ENCODE assay signal across 7 cellular contexts in the genomic region with DNA sequence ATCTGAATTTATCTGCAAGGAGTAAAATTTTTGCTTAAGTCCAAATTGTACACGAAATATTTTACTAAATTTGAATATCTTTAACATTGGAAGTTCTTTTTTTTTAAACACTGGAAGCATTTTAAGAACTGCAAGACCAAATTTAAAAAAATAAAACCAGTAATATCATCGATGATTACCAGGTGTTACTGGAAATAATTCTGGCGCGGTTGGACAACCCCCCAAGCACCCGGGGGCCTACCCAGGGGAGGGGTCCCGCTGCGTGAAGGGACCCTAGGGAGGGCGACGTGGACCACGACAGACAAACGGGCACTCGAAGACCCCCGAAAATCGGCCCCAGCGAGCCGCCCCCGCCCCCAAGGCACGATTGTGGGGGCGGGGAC. TPM values are rescaled to one million over a fixed set of nuclear protein-coding genes. Genes with fewer than 3 reads are reported as not detected.
DNase-seq lines count a peak whose midpoint lies in the region; ATAC-seq, FAIRE-seq and TF ChIP-seq lines count a peak whose summit lies in the region.

No MANE protein-coding gene starts in this region.

- no peaks in the 10 kb centered on the region for H3K9me3 ChIP-seq in kidney (ENCODE audit: control insufficient read depth in 1 of 2, low read length in 2 of 2)

- H3K4me1 ChIP-seq in kidney (ENCODE audit: control insufficient read depth in 1 of 2, insufficient read depth in 1 of 2, low read depth in 1 of 2, low read length in 2 of 2): peaks cover 4 to 20% of the 10 kb centered on the region in 2 donors

- peaks cover 10% of the 10 kb centered on the region for H3K36me3 Mint-ChIP-seq in IgD-negative memory B cell
- peaks cover 22% of the 10 kb centered on the region for H3K36me3 Mint-ChIP-seq in activated naive CD8-positive, alpha-beta T cell treated with anti-CD3 and anti-CD28 coated beads, Interleukin-2, amount 50 U/mL, for 24 hours (ENCODE audit: low read depth)

- H3K9me3 Mint-ChIP-seq in IgD-negative memory B cell: no peaks in the 10 kb centered on the region
- H3K9me3 Mint-ChIP-seq in activated naive CD8-positive, alpha-beta T cell treated with anti-CD3 and anti-CD28 coated beads, Interleukin-2, amount 50 U/mL, for 24 hours: no peaks in the 10 kb centered on the region

- no peak for DNase-seq in activated naive CD8-positive, alpha-beta T cell treated with anti-CD3 and anti-CD28 coated beads, Interleukin-2, amount 50 U/mL, for 24 hours
- DNase-seq in kidney: no peak
- DNase-seq in substantia nigra (lab: John Stamatoyannopoulos, UW): no peak
- DNase-seq in medulla oblongata (ENCODE audit: extremely low spot score): no peak
- no peak for DNase-seq in mesenteric fat pad (ENCODE audit: low spot score)

- H3K27me3 Mint-ChIP-seq in IgD-negative memory B cell: no peaks in the 10 kb centered on the region
- H3K27me3 Mint-ChIP-seq in activated naive CD8-positive, alpha-beta T cell treated with anti-CD3 and anti-CD28 coated beads, Interleukin-2, amount 50 U/mL, for 24 hours: no peaks in the 10 kb centered on the region

- H3K36me3 ChIP-seq in kidney (ENCODE audit: control insufficient read depth in 1 of 2, insufficient read depth in 2 of 2, low read length in 2 of 2): peaks cover 0 to 14% of the 10 kb centered on the region in 2 donors

- H3K4me3 Mint-ChIP-seq in IgD-negative memory B cell: peak overlapping the region; percentile 91 to 99 (median 98)
- peak overlapping the region; percentile 89 for H3K4me3 Mint-ChIP-seq in activated naive CD8-positive, alpha-beta T cell treated with anti-CD3 and anti-CD28 coated beads, Interleukin-2, amount 50 U/mL, for 24 hours

- peak overlapping the region; percentile 93 to 100 (median 98) for H3K27ac Mint-ChIP-seq in IgD-negative memory B cell
- H3K27ac Mint-ChIP-seq in activated naive CD8-positive, alpha-beta T cell treated with anti-CD3 and anti-CD28 coated beads, Interleukin-2, amount 50 U/mL, for 24 hours: peak overlapping the region; percentile 89

- TF ChIP-seq CTCF in kidney (IDR thresholded peaks at IDR 0.05; ENCODE audit: borderline replicate concordance, extremely low read depth, insufficient read depth): no peak

- peak overlapping the region in 1 of 2 donors; percentile 22 for H3K9ac ChIP-seq in kidney (ENCODE audit: low read length in 2 of 2)

- peak overlapping the region; percentile 56 to 77 for H3K4me3 ChIP-seq in kidney (ENCODE audit: low read length in 2 of 2)

- no peak for ATAC-seq in activated naive CD8-positive, alpha-beta T cell treated with anti-CD3 and anti-CD28 coated beads, Interleukin-2, amount 50 U/mL, for 24 hours
- no peak for ATAC-seq in GM18861 (IDR thresholded peaks at IDR 0.05; ENCODE audit: unreplicated experiment)

- H3K27ac ChIP-seq in kidney (ENCODE audit: low read depth in 2 of 2, low read length in 2 of 2) (no peak overlapping the region), substantia nigra (ENCODE audit: low read depth, low read length, poor library complexity, severe bottlenecking) (peak overlapping the region; percentile 59)

- H3K4me1 Mint-ChIP-seq in IgD-negative memory B cell: peaks cover 22 to 35% (median 32%) of the 10 kb centered on the region in 3 donors
- peaks cover 37% of the 10 kb centered on the region for H3K4me1 Mint-ChIP-seq in activated naive CD8-positive, alpha-beta T cell treated with anti-CD3 and anti-CD28 coated beads, Interleukin-2, amount 50 U/mL, for 24 hours

- intact Hi-C loops in kidney (cut with DNase I): no loop called here

- no peak for FAIRE-seq in kidney (lab: Jason Lieb, UNC)

RNA-seq across cellular contexts. Expression of gene JSRP1, which starts 12.6 kb away (rescaled TPM):
- polyA plus RNA-seq in IgD-negative memory B cell (4.3 TPM), kidney (ENCODE audit: insufficient read depth, low read depth, low replicate concordance) (0.37 TPM)
- total RNA-seq in kidney (5.0 TPM), mesenteric fat pad (not detected)

RNA-seq across cellular contexts. Expression of gene PEAK3, which starts 13.1 kb away (rescaled TPM):
- 0.26 TPM for polyA plus RNA-seq in IgD-negative memory B cell
- 2.1 TPM for total RNA-seq in kidney
- not detected for polyA plus RNA-seq in kidney (ENCODE audit: insufficient read depth, low read depth, low replicate concordance)
- total RNA-seq in mesenteric fat pad: 2.6 TPM

RNA-seq across cellular contexts. Expression of gene AMH, which starts 19.7 kb away (rescaled TPM):
- polyA plus RNA-seq in IgD-negative memory B cell: 0.15 TPM
- 1.0 TPM for total RNA-seq in kidney
- 0.60 TPM for polyA plus RNA-seq in kidney (ENCODE audit: insufficient read depth, low read depth, low replicate concordance)
- total RNA-seq in mesenteric fat pad: 0.93 TPM

RNA-seq across cellular contexts. Expression of gene SF3A2, which starts 32.2 kb away (rescaled TPM):
- polyA plus RNA-seq in IgD-negative memory B cell: 37.8 TPM
- 64.1 TPM for total RNA-seq in kidney
- 25.7 TPM for polyA plus RNA-seq in kidney (ENCODE audit: insufficient read depth, low read depth, low replicate concordance)
- total RNA-seq in mesenteric fat pad: 46.2 TPM

RNA-seq across cellular contexts. Expression of gene PLEKHJ1, which starts 32.7 kb away (rescaled TPM):
- 163 TPM for polyA plus RNA-seq in IgD-negative memory B cell
- total RNA-seq in kidney: 59.7 TPM
- 156 TPM for polyA plus RNA-seq in kidney (ENCODE audit: insufficient read depth, low read depth, low replicate concordance)
- 46.4 TPM for total RNA-seq in mesenteric fat pad
